ENCODE assay signal across 7 cellular contexts in genomic region chr5:43037929-43038510, GRCh38. TPM values are rescaled to one million over a fixed set of nuclear protein-coding genes. Genes with fewer than 3 reads are reported as not detected.
DNase-seq lines count a peak whose midpoint lies in the region; ATAC-seq and TF ChIP-seq lines count a peak whose summit lies in the region.

No MANE protein-coding gene starts in this region.

- H3K4me3 Mint-ChIP-seq in activated T-helper 1 cell treated with anti-CD3 and anti-CD28 coated beads, Interleukin-12 subunit alpha, Interleukin-12 subunit beta, Interleukin-2, Interleukin-4 antibody, amounts not matched to agents 30 ng/mL and 10 ng/mL and 1 ng/mL, durations not matched to agents 14 hours and 24 hours and 36 hours: peak overlapping the region; percentile 80

- peak; percentile 23 for ATAC-seq in GM18498 (IDR thresholded peaks at IDR 0.05; ENCODE audit: unreplicated experiment)
- peak; percentile 24 for ATAC-seq in IMR-90 (ENCODE audit: low read depth)
- no peak for ATAC-seq in GM21576 (IDR thresholded peaks at IDR 0.05; ENCODE audit: unreplicated experiment)

- peak overlapping the region; percentile 88 to 96 for H4K8ac ChIP-seq in IMR-90 (ENCODE audit: low read depth in 2 of 2, low read length in 2 of 2)

- CTCF ChIA-PET in IMR-90 (lab: Yijun Ruan, JAX): interaction anchor here (0.5 to 3.7 kb wide), 5 partner anchors 18 to 129 kb away, joined by 4 to 12 read pairs (median 6); no protein-coding TSS in a partner anchor

- peak overlapping the region; percentile 98 for H3K9ac ChIP-seq in IMR-90 (ENCODE audit: low read depth, low read length)

- H2AK5ac ChIP-seq in IMR-90 (ENCODE audit: low read depth, low read length): peak overlapping the region; percentile 71; the same call in 1 of the 2 replicates

- peak overlapping the region; percentile 94 for H3K18ac ChIP-seq in IMR-90 (ENCODE audit: low read depth, low read length)

- H2BK20ac ChIP-seq in IMR-90 (ENCODE audit: low read depth, low read length): peak overlapping the region; percentile 92

- H4K5ac ChIP-seq in IMR-90 (ENCODE audit: low read depth, low read length): peak overlapping the region; percentile 93

- H3K4me3 ChIP-seq in IMR-90 (ENCODE audit: insufficient read depth, low read depth, low read length) (peak overlapping the region; percentile 76), hepatocyte (no peak overlapping the region)

- H2BK15ac ChIP-seq in IMR-90 (ENCODE audit: low read depth, low read length): peak overlapping the region; percentile 98; the same call in 2 of the 3 replicates

- no peak for TF ChIP-seq CTCF in IMR-90 (conservative IDR thresholded peaks at IDR 0.05; ENCODE audit: low read depth, low read length)
- TF ChIP-seq CTCF in hepatocyte (IDR thresholded peaks at IDR 0.05; ENCODE audit: poor library complexity): no peak

- H3K27ac Mint-ChIP-seq in activated T-helper 1 cell treated with anti-CD3 and anti-CD28 coated beads, Interleukin-12 subunit alpha, Interleukin-12 subunit beta, Interleukin-2, Interleukin-4 antibody, amounts not matched to agents 30 ng/mL and 10 ng/mL and 1 ng/mL, durations not matched to agents 14 hours and 24 hours and 36 hours: peak overlapping the region; percentile 84

- H4K20me1 ChIP-seq in IMR-90 (ENCODE audit: insufficient read depth, low read length) (no peaks in the 10 kb centered on the region), hepatocyte (ENCODE audit: insufficient read depth, poor library complexity, severe bottlenecking) (no peaks in the 10 kb centered on the region)

- H3K36me3 Mint-ChIP-seq in activated T-helper 1 cell treated with anti-CD3 and anti-CD28 coated beads, Interleukin-12 subunit alpha, Interleukin-12 subunit beta, Interleukin-2, Interleukin-4 antibody, amounts not matched to agents 30 ng/mL and 10 ng/mL and 1 ng/mL, durations not matched to agents 14 hours and 24 hours and 36 hours (ENCODE audit: low read depth): no peaks in the 10 kb centered on the region

- peak overlapping the region; percentile 96 for H4K91ac ChIP-seq in IMR-90 (ENCODE audit: insufficient read depth, low read depth, low read length)

- H3K27me3 Mint-ChIP-seq in activated T-helper 1 cell treated with anti-CD3 and anti-CD28 coated beads, Interleukin-12 subunit alpha, Interleukin-12 subunit beta, Interleukin-2, Interleukin-4 antibody, amounts not matched to agents 30 ng/mL and 10 ng/mL and 1 ng/mL, durations not matched to agents 14 hours and 24 hours and 36 hours (ENCODE audit: insufficient read depth): no peaks in the 10 kb centered on the region

- H3K9me1 ChIP-seq in IMR-90 (ENCODE audit: insufficient read depth, low read length): 0 out of 2 replicates have a peak, but pooled peaks cover 3% of the 10 kb centered on the region

- intact Hi-C loops in IMR-90 (cut with micrococcal nuclease): no loop called here
- intact Hi-C loops in activated T-helper 1 cell treated with anti-CD3 and anti-CD28 coated beads, Interleukin-12 subunit alpha, Interleukin-12 subunit beta, Interleukin-2, Interleukin-4 antibody, amounts not matched to agents 30 ng/mL and 10 ng/mL and 1 ng/mL, durations not matched to agents 14 hours and 24 hours and 36 hours (cut with micrococcal nuclease): no loop called here

- H3K23ac ChIP-seq in IMR-90 (ENCODE audit: low read depth, low read length): peak overlapping the region; percentile 96

- H3K36me3 ChIP-seq in IMR-90 (ENCODE audit: control insufficient read depth, insufficient read depth, low read length) (no peaks in the 10 kb centered on the region), hepatocyte (replicated peaks; ENCODE audit: insufficient read depth, low read depth) (no peaks in the 10 kb centered on the region)

- H3K27me3 ChIP-seq in IMR-90 (ENCODE audit: control insufficient read depth, insufficient read depth, low read length) (no peaks in the 10 kb centered on the region), hepatocyte (peaks cover 25% of the 10 kb centered on the region)

- peak overlapping the region; percentile 48 for H2AK9ac ChIP-seq in IMR-90 (replicated peaks; ENCODE audit: low read depth, low read length, poor library complexity)

- no CpG with 5 or more reads among the region's 21 CpGs for WGBS in IMR-90 (ENCODE audit: extremely low coverage in 2 of 2, insufficient read length in 1 of 2), 2 experiments
- WGBS in hepatocyte (ENCODE audit: low lambda C conversion rate, missing lambda C conversion rate): 58% methylated on average over 21 of the region's 21 CpGs

- H3K4me2 ChIP-seq in IMR-90 (ENCODE audit: low read depth, low read length) (peak overlapping the region; percentile 95), hepatocyte (peak overlapping the region; percentile 95)

- peak overlapping the region; percentile 97 for H3K14ac ChIP-seq in IMR-90 (replicated peaks; ENCODE audit: low read depth, low read length)

- peak overlapping the region; percentile 19 for H2AFZ ChIP-seq in IMR-90 (replicated peaks; ENCODE audit: low read length, poor library complexity)
- H2AFZ ChIP-seq in hepatocyte: peak overlapping the region; percentile 11

- peak overlapping the region; percentile 99 for H3K56ac ChIP-seq in IMR-90 (ENCODE audit: extremely low read depth, insufficient read depth, low read length)

- in situ Hi-C loops in IMR-90 (cut with MboI; ENCODE audit: low sequenced_read_pairs): no loop called here

- no peak for TF ChIP-seq RAD21 in IMR-90 (IDR thresholded peaks at IDR 0.05; ENCODE audit: low read length)

- H3K4ac ChIP-seq in IMR-90 (ENCODE audit: low read depth, low read length): peak overlapping the region; percentile 95

- peaks cover 8% of the 10 kb centered on the region for H3K4me1 ChIP-seq in IMR-90 (ENCODE audit: control insufficient read depth, insufficient read depth, low read length)
- peaks cover 5% of the 10 kb centered on the region for H3K4me1 ChIP-seq in hepatocyte (ENCODE audit: insufficient read depth)

- no peak for TF ChIP-seq POLR2A in IMR-90 (IDR thresholded peaks at IDR 0.05; ENCODE audit: low read depth, low read length)

- BruUV-seq in IMR-90 (replicated peaks; lab: Mats Ljungman, UMichigan): no TSS peak

- peak; percentile 92 for DNase-seq in IMR-90
- DNase-seq in activated T-helper 1 cell treated with anti-CD3 and anti-CD28 coated beads, Interleukin-12 subunit alpha, Interleukin-12 subunit beta, Interleukin-2, Interleukin-4 antibody, amounts not matched to agents 30 ng/mL and 10 ng/mL and 1 ng/mL, durations not matched to agents 14 hours and 24 hours and 36 hours (ENCODE audit: low spot score): peak; percentile 50
- DNase-seq in hepatocyte (ENCODE audit: low spot score): no peak
- DNase-seq in superior temporal gyrus (ENCODE audit: extremely low spot score): peak; percentile 39
- no peak for DNase-seq in NK-92 treated with Interleukin-12 subunit alpha and Interleukin-12 subunit beta, amount 100 ng/mL, for 24 hours (lab: John Stamatoyannopoulos, UW)

- H3K4me1 Mint-ChIP-seq in activated T-helper 1 cell treated with anti-CD3 and anti-CD28 coated beads, Interleukin-12 subunit alpha, Interleukin-12 subunit beta, Interleukin-2, Interleukin-4 antibody, amounts not matched to agents 30 ng/mL and 10 ng/mL and 1 ng/mL, durations not matched to agents 14 hours and 24 hours and 36 hours (ENCODE audit: low read depth): peaks cover 67% of the 10 kb centered on the region

- peak overlapping the region; percentile 97 for H2BK5ac ChIP-seq in IMR-90 (ENCODE audit: low read depth, low read length, poor library complexity, severe bottlenecking)

- H3K79me2 ChIP-seq in hepatocyte: peaks cover 44% of the 10 kb centered on the region

- no peaks in the 10 kb centered on the region for H3K9me3 Mint-ChIP-seq in activated T-helper 1 cell treated with anti-CD3 and anti-CD28 coated beads, Interleukin-12 subunit alpha, Interleukin-12 subunit beta, Interleukin-2, Interleukin-4 antibody, amounts not matched to agents 30 ng/mL and 10 ng/mL and 1 ng/mL, durations not matched to agents 14 hours and 24 hours and 36 hours

- H3K9me3 ChIP-seq in IMR-90 (ENCODE audit: control insufficient read depth, insufficient read depth, low read length): no peaks in the 10 kb centered on the region
- H3K9me3 ChIP-seq in hepatocyte (ENCODE audit: low read depth): no peaks in the 10 kb centered on the region

- POLR2A ChIA-PET in IMR-90 (lab: Charles Lee; ENCODE audit: unreplicated experiment): interaction anchor here (0.6 to 1.9 kb wide), 4 partner anchors 44 to 167 kb away, joined by 3 to 5 read pairs (median 4); no protein-coding TSS in a partner anchor

- dilution Hi-C loops in IMR-90 (cut with HindIII; ENCODE audit: low sequenced_read_pairs, unreplicated experiment): no loop called here

- H3K27ac ChIP-seq in IMR-90 (ENCODE audit: insufficient read depth, low read length) (peak overlapping the region; percentile 96), hepatocyte (peak overlapping the region; percentile 45)

- H2BK120ac ChIP-seq in IMR-90 (ENCODE audit: low read depth, low read length): peak overlapping the region; percentile 96

- peaks cover 8 to 46% of the 10 kb centered on the region in 2 experiments; a peak in 3 of 4 replicates for H3K79me1 ChIP-seq in IMR-90 (ENCODE audit: low read depth in 1 of 2, low read length in 2 of 2)

- no peaks in the 10 kb centered on the region for H3K9me2 ChIP-seq in hepatocyte (replicated peaks; ENCODE audit: insufficient read depth)

TF ChIP-seq in IMR-90, 13 proteins besides CTCF, POLR2A, EP300 and RAD21 (continues in another document):
- TF ChIP-seq FOS (IDR thresholded peaks at IDR 0.05; ENCODE audit: low read depth, low read length) (no peak), USF2 (IDR thresholded peaks at IDR 0.05; ENCODE audit: low read depth, low read length) (no peak), RFX5 (IDR thresholded peaks at IDR 0.05; ENCODE audit: low read depth, low read length) (no peak), BHLHE40 (IDR thresholded peaks at IDR 0.05; ENCODE audit: low read depth, low read length) (no peak), RCOR1 (IDR thresholded peaks at IDR 0.05; ENCODE audit: insufficient replicate concordance, low read length) (no peak), NFE2L2 (IDR thresholded peaks at IDR 0.05; ENCODE audit: low read depth, low read length) (no peak), SMC3 (IDR thresholded peaks at IDR 0.05; ENCODE audit: low read depth, low read length) (no peak)

RNA-seq across cellular contexts. Expression of gene ANXA2R, which starts 2.1 kb away (rescaled TPM):
- total RNA-seq in IMR-90 (2012; rRNA removed) (1.3 and 1.4 TPM in 2 replicates), hepatocyte (0.93 and 4.4 TPM in 2 replicates)
- polyA plus RNA-seq in IMR-90 (2012; rRNA removed) (2.5 and 3.6 TPM in 2 replicates), hepatocyte (3.2 and 4.5 TPM in 2 replicates)
- 3.5 and 4.5 TPM in 2 replicates for polyA plus RNA-seq in IMR-90 (2012; cell fraction: cytosol; rRNA removed)
- 3.9 and 4.1 TPM in 2 replicates for polyA plus RNA-seq in IMR-90 (2012; cell fraction: nucleus; rRNA removed; ENCODE audit: low replicate concordance)
- total RNA-seq in activated T-helper 1 cell treated with anti-CD3 and anti-CD28 coated beads, Interleukin-12 subunit alpha, Interleukin-12 subunit beta, Interleukin-2, Interleukin-4 antibody, amounts not matched to agents 30 ng/mL and 10 ng/mL and 1 ng/mL, durations not matched to agents 14 hours and 24 hours and 36 hours: 0.88 and 0.93 TPM in 2 replicates

Comparison
In these comparisons a context has a peak if more than half of its experiments do, and no peak if none do; other contexts are left out.
1. DNase-seq: peak in IMR-90 (single experiment), activated T-helper 1 cell treated with anti-CD3 and anti-CD28 coated beads, Interleukin-12 subunit alpha, Interleukin-12 subunit beta, Interleukin-2, Interleukin-4 antibody, amounts not matched to agents 30 ng/mL and 10 ng/mL and 1 ng/mL, durations not matched to agents 14 hours and 24 hours and 36 hours (single experiment) and superior temporal gyrus (single experiment); none in hepatocyte (single experiment) and NK-92 treated with Interleukin-12 subunit alpha and Interleukin-12 subunit beta, amount 100 ng/mL, for 24 hours (single experiment).